Comparison of ENCODE assay signal across 1 cellular context in the genomic region with DNA sequence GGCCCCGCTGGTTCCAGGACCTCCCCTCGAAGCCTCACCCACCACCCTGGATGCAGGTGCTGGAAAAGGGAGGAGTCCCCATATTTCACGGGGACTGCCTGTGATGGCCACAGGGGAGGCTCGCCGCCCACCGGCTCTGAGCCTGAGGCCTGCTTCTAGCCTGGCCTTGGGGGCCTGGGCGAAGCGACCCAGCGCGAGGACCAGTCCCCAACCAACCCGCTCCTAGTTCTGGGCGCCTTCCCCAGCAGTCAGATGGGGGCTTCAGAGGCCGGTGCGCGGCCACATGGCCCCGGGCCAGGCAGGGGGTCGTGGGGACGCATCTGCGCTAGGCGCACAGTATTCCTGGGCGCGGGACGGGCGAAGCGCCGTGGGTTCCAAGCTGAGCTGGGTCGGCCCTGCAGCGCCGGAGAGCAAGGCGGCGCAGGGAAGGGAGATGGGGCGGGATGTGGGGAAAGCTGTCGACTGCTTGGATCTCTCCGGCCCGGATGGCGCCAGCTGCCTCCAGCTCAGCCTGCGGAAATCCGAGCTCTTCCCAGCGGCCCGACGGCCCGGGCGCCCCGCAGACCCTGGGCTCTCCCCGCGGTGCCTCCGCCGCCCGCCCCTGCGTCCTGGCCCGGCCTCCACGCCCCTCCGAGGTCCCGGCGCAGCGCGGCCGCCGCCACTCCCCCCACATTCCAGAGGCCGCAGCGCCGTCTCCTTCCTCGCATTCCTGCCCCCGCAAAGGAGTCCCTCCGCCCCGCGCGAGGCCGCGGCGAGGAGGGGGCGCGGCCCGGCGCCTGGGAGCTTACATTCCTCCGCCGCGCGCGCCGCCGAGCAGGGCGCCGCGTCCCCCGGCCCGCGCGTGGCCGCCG.
TF ChIP-seq lines count a peak whose summit lies in the region.

TSS of gene WTIP (plus strand) at position 788 of the 851 bp plus-strand sequence. CDS start 217 bp downstream, outside the sequence.

TF ChIP-seq in H1, 55 proteins besides CTCF, POLR2A, EP300 and RAD21:
- TF ChIP-seq BCL11A (IDR thresholded peaks at IDR 0.05; ENCODE audit: low read depth in 2 of 2, low read length in 2 of 2) (no peak), TCF12 (IDR thresholded peaks at IDR 0.05; ENCODE audit: low read depth, low read length) (no peak), EZH2 (IDR thresholded peaks at IDR 0.05; ENCODE audit: low read depth, low read length, severe bottlenecking) (no peak), NANOG (IDR thresholded peaks at IDR 0.05; ENCODE audit: insufficient read depth, low read depth, low read length, poor library complexity, severe bottlenecking) (no peak), KDM5A (IDR thresholded peaks at IDR 0.05; ENCODE audit: low read length) (no peak), KDM1A (IDR thresholded peaks at IDR 0.05; ENCODE audit: borderline replicate concordance, low read length) (no peak), SUZ12 (IDR thresholded peaks at IDR 0.05; ENCODE audit: low read length) (peak; percentile 36; the same call in 1 of the 2 replicates), SAP30 (IDR thresholded peaks at IDR 0.05; ENCODE audit: insufficient read depth, insufficient replicate concordance, low read length) (no peak), TAF1 (IDR thresholded peaks at IDR 0.05; ENCODE audit: low read depth, low read length) (peak; percentile 67), SIN3A (conservative IDR thresholded peaks at IDR 0.05 in 1 of 2, IDR thresholded peaks at IDR 0.05 in 1 of 2; ENCODE audit: low read depth in 1 of 2, low read length in 2 of 2) (peak in 1 of 2 experiments; percentile 75; a peak in 2 of 4 replicates), USF2 (IDR thresholded peaks at IDR 0.05; ENCODE audit: low read length) (no peak), CBX8 (IDR thresholded peaks at IDR 0.05; ENCODE audit: borderline replicate concordance, low read depth, low read length) (no peak), RXRA (IDR thresholded peaks at IDR 0.05; ENCODE audit: insufficient read depth, low read depth, low read length) (no peak), TEAD4 (IDR thresholded peaks at IDR 0.05; ENCODE audit: low read depth, low read length) (peak; percentile 99), RFX5 (IDR thresholded peaks at IDR 0.05; ENCODE audit: borderline replicate concordance, low read depth, low read length) (no peak), BACH1 (IDR thresholded peaks at IDR 0.05; ENCODE audit: low read length) (peak; percentile 90), SP1 (IDR thresholded peaks at IDR 0.05; ENCODE audit: low read depth, low read length) (peak; percentile 44; the same call in 1 of the 2 replicates), GTF2F1 (IDR thresholded peaks at IDR 0.05; ENCODE audit: borderline replicate concordance, low read depth, low read length) (no peak), NRF1 (IDR thresholded peaks at IDR 0.05; ENCODE audit: low read depth, low read length) (no peak), RBBP5 (IDR thresholded peaks at IDR 0.05; ENCODE audit: borderline replicate concordance, low read depth, low read length) (no peak; the same call in 1 of the 2 replicates), HDAC6 (IDR thresholded peaks at IDR 0.05; ENCODE audit: low read depth, low read length) (no peak), KDM4A (IDR thresholded peaks at IDR 0.05; ENCODE audit: low read depth, low read length, severe bottlenecking) (peak; percentile 59), PHF8 (conservative IDR thresholded peaks at IDR 0.05; ENCODE audit: low read depth, low read length) (peak; percentile 39; the same call in 1 of the 2 replicates), TBP (IDR thresholded peaks at IDR 0.05; ENCODE audit: low read depth, low read length) (peak; percentile 61; the same call in 1 of the 2 replicates), JUND (IDR thresholded peaks at IDR 0.05; ENCODE audit: low read length) (no peak), CTBP2 (IDR thresholded peaks at IDR 0.05; ENCODE audit: borderline replicate concordance, insufficient read depth, insufficient read length, low read length) (peak; percentile 65), BRCA1 (IDR thresholded peaks at IDR 0.05; ENCODE audit: low read depth, low read length) (no peak), ASH2L (IDR thresholded peaks at IDR 0.05; ENCODE audit: low read length) (peak; percentile 78), YY1 (IDR thresholded peaks at IDR 0.05; ENCODE audit: low read depth, low read length) (no peak), EGR1 (IDR thresholded peaks at IDR 0.05; ENCODE audit: borderline replicate concordance, low read depth, low read length) (peak; percentile 95), FOSL1 (IDR thresholded peaks at IDR 0.05; ENCODE audit: insufficient read depth, low read depth, low read length) (no peak), CHD2 (IDR thresholded peaks at IDR 0.05; ENCODE audit: low read length) (peak; percentile 86), POU5F1 (IDR thresholded peaks at IDR 0.05; ENCODE audit: low read depth, low read length) (no peak), SRF (IDR thresholded peaks at IDR 0.05; ENCODE audit: low read depth, low read length) (no peak), CREB1 (IDR thresholded peaks at IDR 0.05) (0 out of 2 replicates have a peak, but pooled peaks have one; percentile 11), SP4 (IDR thresholded peaks at IDR 0.05; ENCODE audit: low read length) (no peak), SP2 (IDR thresholded peaks at IDR 0.05; ENCODE audit: low read length) (no peak), CBX5 (IDR thresholded peaks at IDR 0.05; ENCODE audit: low read depth, low read length) (no peak), POLR2AphosphoS5 (IDR thresholded peaks at IDR 0.05; ENCODE audit: low read depth, low read length) (peak; percentile 61), CHD1 (IDR thresholded peaks at IDR 0.05; ENCODE audit: low read depth, low read length) (no peak), ZNF274 (IDR thresholded peaks at IDR 0.05; ENCODE audit: borderline replicate concordance, extremely low read depth, low read length) (no peak), SIX5 (IDR thresholded peaks at IDR 0.05; ENCODE audit: low read depth, low read length) (no peak), GABPA (IDR thresholded peaks at IDR 0.05; ENCODE audit: borderline replicate concordance, insufficient read depth, low read length) (no peak), RNF2 (IDR thresholded peaks at IDR 0.05; ENCODE audit: borderline replicate concordance, low read depth, low read length, missing control alignments, poor library complexity, severe bottlenecking) (peak; percentile 34), TAF7 (optimal IDR thresholded peaks at IDR 0.05; ENCODE audit: borderline replicate concordance, low read depth, low read length) (no peak), JUN (IDR thresholded peaks at IDR 0.05; ENCODE audit: low read depth, low read length) (no peak), MAFK (IDR thresholded peaks at IDR 0.05; ENCODE audit: low read depth, low read length) (no peak), ATF3 (IDR thresholded peaks at IDR 0.05; ENCODE audit: insufficient read depth, low read depth, low read length) (no peak), HDAC2 (IDR thresholded peaks at IDR 0.05; ENCODE audit: borderline replicate concordance in 1 of 2, low read depth in 2 of 2, low read length in 2 of 2) (peak in 1 of 2 experiments; percentile 97; a peak in 3 of 4 replicates), CEBPB (IDR thresholded peaks at IDR 0.05; ENCODE audit: low read depth, low read length) (no peak), SIRT6 (IDR thresholded peaks at IDR 0.05; ENCODE audit: low read length) (no peak), E2F6 (IDR thresholded peaks at IDR 0.05) (peak; percentile 46)
- TF ChIP-seq, protein P1, sequence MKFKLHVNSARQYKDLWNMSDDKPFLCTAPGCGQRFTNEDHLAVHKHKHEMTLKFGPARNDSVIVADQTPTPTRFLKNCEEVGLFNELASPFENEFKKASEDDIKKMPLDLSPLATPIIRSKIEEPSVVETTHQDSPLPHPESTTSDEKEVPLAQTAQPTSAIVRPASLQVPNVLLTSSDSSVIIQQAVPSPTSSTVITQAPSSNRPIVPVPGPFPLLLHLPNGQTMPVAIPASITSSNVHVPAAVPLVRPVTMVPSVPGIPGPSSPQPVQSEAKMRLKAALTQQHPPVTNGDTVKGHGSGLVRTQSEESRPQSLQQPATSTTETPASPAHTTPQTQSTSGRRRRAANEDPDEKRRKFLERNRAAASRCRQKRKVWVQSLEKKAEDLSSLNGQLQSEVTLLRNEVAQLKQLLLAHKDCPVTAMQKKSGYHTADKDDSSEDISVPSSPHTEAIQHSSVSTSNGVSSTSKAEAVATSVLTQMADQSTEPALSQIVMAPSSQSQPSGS (IDR thresholded peaks at IDR 0.05; ENCODE audit: low read length): no peak
- TF ChIP-seq, protein P2, sequence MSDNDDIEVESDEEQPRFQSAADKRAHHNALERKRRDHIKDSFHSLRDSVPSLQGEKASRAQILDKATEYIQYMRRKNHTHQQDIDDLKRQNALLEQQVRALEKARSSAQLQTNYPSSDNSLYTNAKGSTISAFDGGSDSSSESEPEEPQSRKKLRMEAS (IDR thresholded peaks at IDR 0.05): peak; percentile 53
- TF ChIP-seq, protein P3, sequence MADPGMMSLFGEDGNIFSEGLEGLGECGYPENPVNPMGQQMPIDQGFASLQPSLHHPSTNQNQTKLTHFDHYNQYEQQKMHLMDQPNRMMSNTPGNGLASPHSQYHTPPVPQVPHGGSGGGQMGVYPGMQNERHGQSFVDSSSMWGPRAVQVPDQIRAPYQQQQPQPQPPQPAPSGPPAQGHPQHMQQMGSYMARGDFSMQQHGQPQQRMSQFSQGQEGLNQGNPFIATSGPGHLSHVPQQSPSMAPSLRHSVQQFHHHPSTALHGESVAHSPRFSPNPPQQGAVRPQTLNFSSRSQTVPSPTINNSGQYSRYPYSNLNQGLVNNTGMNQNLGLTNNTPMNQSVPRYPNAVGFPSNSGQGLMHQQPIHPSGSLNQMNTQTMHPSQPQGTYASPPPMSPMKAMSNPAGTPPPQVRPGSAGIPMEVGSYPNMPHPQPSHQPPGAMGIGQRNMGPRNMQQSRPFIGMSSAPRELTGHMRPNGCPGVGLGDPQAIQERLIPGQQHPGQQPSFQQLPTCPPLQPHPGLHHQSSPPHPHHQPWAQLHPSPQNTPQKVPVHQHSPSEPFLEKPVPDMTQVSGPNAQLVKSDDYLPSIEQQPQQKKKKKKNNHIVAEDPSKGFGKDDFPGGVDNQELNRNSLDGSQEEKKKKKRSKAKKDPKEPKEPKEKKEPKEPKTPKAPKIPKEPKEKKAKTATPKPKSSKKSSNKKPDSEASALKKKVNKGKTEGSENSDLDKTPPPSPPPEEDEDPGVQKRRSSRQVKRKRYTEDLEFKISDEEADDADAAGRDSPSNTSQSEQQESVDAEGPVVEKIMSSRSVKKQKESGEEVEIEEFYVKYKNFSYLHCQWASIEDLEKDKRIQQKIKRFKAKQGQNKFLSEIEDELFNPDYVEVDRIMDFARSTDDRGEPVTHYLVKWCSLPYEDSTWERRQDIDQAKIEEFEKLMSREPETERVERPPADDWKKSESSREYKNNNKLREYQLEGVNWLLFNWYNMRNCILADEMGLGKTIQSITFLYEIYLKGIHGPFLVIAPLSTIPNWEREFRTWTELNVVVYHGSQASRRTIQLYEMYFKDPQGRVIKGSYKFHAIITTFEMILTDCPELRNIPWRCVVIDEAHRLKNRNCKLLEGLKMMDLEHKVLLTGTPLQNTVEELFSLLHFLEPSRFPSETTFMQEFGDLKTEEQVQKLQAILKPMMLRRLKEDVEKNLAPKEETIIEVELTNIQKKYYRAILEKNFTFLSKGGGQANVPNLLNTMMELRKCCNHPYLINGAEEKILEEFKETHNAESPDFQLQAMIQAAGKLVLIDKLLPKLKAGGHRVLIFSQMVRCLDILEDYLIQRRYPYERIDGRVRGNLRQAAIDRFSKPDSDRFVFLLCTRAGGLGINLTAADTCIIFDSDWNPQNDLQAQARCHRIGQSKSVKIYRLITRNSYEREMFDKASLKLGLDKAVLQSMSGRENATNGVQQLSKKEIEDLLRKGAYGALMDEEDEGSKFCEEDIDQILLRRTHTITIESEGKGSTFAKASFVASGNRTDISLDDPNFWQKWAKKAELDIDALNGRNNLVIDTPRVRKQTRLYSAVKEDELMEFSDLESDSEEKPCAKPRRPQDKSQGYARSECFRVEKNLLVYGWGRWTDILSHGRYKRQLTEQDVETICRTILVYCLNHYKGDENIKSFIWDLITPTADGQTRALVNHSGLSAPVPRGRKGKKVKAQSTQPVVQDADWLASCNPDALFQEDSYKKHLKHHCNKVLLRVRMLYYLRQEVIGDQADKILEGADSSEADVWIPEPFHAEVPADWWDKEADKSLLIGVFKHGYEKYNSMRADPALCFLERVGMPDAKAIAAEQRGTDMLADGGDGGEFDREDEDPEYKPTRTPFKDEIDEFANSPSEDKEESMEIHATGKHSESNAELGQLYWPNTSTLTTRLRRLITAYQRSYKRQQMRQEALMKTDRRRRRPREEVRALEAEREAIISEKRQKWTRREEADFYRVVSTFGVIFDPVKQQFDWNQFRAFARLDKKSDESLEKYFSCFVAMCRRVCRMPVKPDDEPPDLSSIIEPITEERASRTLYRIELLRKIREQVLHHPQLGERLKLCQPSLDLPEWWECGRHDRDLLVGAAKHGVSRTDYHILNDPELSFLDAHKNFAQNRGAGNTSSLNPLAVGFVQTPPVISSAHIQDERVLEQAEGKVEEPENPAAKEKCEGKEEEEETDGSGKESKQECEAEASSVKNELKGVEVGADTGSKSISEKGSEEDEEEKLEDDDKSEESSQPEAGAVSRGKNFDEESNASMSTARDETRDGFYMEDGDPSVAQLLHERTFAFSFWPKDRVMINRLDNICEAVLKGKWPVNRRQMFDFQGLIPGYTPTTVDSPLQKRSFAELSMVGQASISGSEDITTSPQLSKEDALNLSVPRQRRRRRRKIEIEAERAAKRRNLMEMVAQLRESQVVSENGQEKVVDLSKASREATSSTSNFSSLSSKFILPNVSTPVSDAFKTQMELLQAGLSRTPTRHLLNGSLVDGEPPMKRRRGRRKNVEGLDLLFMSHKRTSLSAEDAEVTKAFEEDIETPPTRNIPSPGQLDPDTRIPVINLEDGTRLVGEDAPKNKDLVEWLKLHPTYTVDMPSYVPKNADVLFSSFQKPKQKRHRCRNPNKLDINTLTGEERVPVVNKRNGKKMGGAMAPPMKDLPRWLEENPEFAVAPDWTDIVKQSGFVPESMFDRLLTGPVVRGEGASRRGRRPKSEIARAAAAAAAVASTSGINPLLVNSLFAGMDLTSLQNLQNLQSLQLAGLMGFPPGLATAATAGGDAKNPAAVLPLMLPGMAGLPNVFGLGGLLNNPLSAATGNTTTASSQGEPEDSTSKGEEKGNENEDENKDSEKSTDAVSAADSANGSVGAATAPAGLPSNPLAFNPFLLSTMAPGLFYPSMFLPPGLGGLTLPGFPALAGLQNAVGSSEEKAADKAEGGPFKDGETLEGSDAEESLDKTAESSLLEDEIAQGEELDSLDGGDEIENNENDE (IDR thresholded peaks at IDR 0.05; ENCODE audit: insufficient replicate concordance, low read length): no peak
